Comparison of ENCODE assay signal across 30 cellular contexts in genomic region chr18:11819938-11820337, GRCh38.
"Had no signal": no experiment of that assay in that cellular context is flagged by ENCODE, and none has a peak within 500 bp of the region (broad histone marks: within the 10 kb centered on the region; RNA-seq: fewer than 3 reads in every experiment).

No MANE protein-coding gene starts in this region.

- H3K9me3 ChIP-seq: neutrophil, ovary, psoas muscle, right lobe of liver, sigmoid colon, stomach, thoracic aorta, thyroid gland, upper lobe of left lung, vagina had no signal

- H3K27me3 ChIP-seq: neural progenitor cell, ovary, right lobe of liver, sigmoid colon, stomach, thyroid gland, tibial nerve, upper lobe of left lung, vagina had no signal

- H3K9me3 Mint-ChIP-seq: natural killer cell; stimulated activated effector memory CD8-positive, alpha-beta T cell treated with anti-CD3 and anti-CD28 coated beads, Interleukin-12 subunit alpha, Interleukin-12 subunit beta, amount 100 ng/mL, for 72 hours; stimulated activated naive B cell treated with anti-CD40 and anti-IgM and Interleukin-4, amounts not matched to agents 10 μg/mL and 1 μg/mL and 100 μg/mL, for 72 hours; stimulated activated naive CD8-positive, alpha-beta T cell treated with anti-CD3 and anti-CD28 coated beads, Interleukin-15, Interleukin-2, amounts not matched to agents 100 ng/mL and 50 ng/mL, for 24 hours had no signal

- H3K36me3 Mint-ChIP-seq: natural killer cell; neural progenitor cell; stimulated activated effector memory CD8-positive, alpha-beta T cell treated with anti-CD3 and anti-CD28 coated beads, Interleukin-12 subunit alpha, Interleukin-12 subunit beta, amount 100 ng/mL, for 72 hours; stimulated activated naive B cell treated with anti-CD40 and anti-IgM and Interleukin-4, amounts not matched to agents 10 μg/mL and 1 μg/mL and 100 μg/mL, for 72 hours had no signal

- H3K4me2 ChIP-seq: neural progenitor cell had no signal

- DNase-seq: naive thymus-derived CD4-positive, alpha-beta T cell; natural killer cell; nucleus accumbens; ovary; posterior cingulate gyrus; psoas muscle; right cardiac atrium; right lobe of liver; sigmoid colon; small intestine; stimulated activated CD4-positive, alpha-beta T cell treated with anti-CD3 and anti-CD28 coated beads, Interleukin-15, amount 100 ng/mL, for 24 hours; stimulated activated CD4-positive, alpha-beta T cell treated with anti-CD3 and anti-CD28 coated beads, Interleukin-2, amount 100 ng/mL, for 24 hours; stimulated activated CD4-positive, alpha-beta T cell treated with anti-CD3 and anti-CD28 coated beads, Interleukin-2, amount 100 ng/mL, for 48 hours; stimulated activated CD4-positive, alpha-beta T cell treated with anti-CD3 and anti-CD28 coated beads, Interleukin-4, amount 100 ng/mL, for 24 hours; stimulated activated naive B cell treated with anti-CD40 and anti-IgM and Interleukin-4, amounts not matched to agents 10 μg/mL and 1 μg/mL and 100 μg/mL, for 72 hours; stimulated activated naive CD4-positive, alpha-beta T cell treated with Interleukin-2 at 50 U/mL for 16 hours; stomach; thyroid gland; trophoblast cell; upper lobe of left lung had no signal

- H3K36me3 ChIP-seq: neural progenitor cell, neutrophil, ovary, right lobe of liver, sigmoid colon, stomach, thoracic aorta, thyroid gland, tibial nerve, upper lobe of left lung, vagina had no signal

- H3K4me3 Mint-ChIP-seq: naive thymus-derived CD4-positive, alpha-beta T cell; natural killer cell; nephron; neural progenitor cell; stimulated activated effector memory CD8-positive, alpha-beta T cell treated with anti-CD3 and anti-CD28 coated beads, Interleukin-12 subunit alpha, Interleukin-12 subunit beta, amount 100 ng/mL, for 72 hours; stimulated activated naive B cell treated with anti-CD40 and anti-IgM and Interleukin-4, amounts not matched to agents 10 μg/mL and 1 μg/mL and 100 μg/mL, for 72 hours; stimulated activated naive CD8-positive, alpha-beta T cell treated with anti-CD3 and anti-CD28 coated beads, Interleukin-15, Interleukin-2, amounts not matched to agents 100 ng/mL and 50 ng/mL, for 24 hours had no signal

- H3K27ac Mint-ChIP-seq: naive thymus-derived CD4-positive, alpha-beta T cell; nephron; neural progenitor cell; progenitor cell of endocrine pancreas; stimulated activated effector memory CD8-positive, alpha-beta T cell treated with anti-CD3 and anti-CD28 coated beads, Interleukin-12 subunit alpha, Interleukin-12 subunit beta, amount 100 ng/mL, for 72 hours; stimulated activated naive B cell treated with anti-CD40 and anti-IgM and Interleukin-4, amounts not matched to agents 10 μg/mL and 1 μg/mL and 100 μg/mL, for 72 hours; stimulated activated naive CD8-positive, alpha-beta T cell treated with anti-CD3 and anti-CD28 coated beads, Interleukin-15, Interleukin-2, amounts not matched to agents 100 ng/mL and 50 ng/mL, for 24 hours had no signal

- H3K4me3 ChIP-seq: neural progenitor cell, ovary, psoas muscle, right lobe of liver, sigmoid colon, stomach, thoracic aorta, thyroid gland, tibial nerve, upper lobe of left lung, vagina had no signal

- H3K4me1 ChIP-seq: neural progenitor cell, parathyroid adenoma, psoas muscle, right lobe of liver, sigmoid colon, stomach, thyroid gland, tibial nerve, vagina had no signal

- H3K27me3 Mint-ChIP-seq: progenitor cell of endocrine pancreas; stimulated activated naive CD8-positive, alpha-beta T cell treated with anti-CD3 and anti-CD28 coated beads, Interleukin-15, Interleukin-2, amounts not matched to agents 100 ng/mL and 50 ng/mL, for 24 hours had no signal

- H3K4me1 Mint-ChIP-seq: naive thymus-derived CD4-positive, alpha-beta T cell; natural killer cell; nephron; stimulated activated effector memory CD8-positive, alpha-beta T cell treated with anti-CD3 and anti-CD28 coated beads, Interleukin-12 subunit alpha, Interleukin-12 subunit beta, amount 100 ng/mL, for 72 hours; stimulated activated naive B cell treated with anti-CD40 and anti-IgM and Interleukin-4, amounts not matched to agents 10 μg/mL and 1 μg/mL and 100 μg/mL, for 72 hours had no signal

- H3K27ac ChIP-seq: neural progenitor cell, neutrophil, ovary, parathyroid adenoma, psoas muscle, right lobe of liver, sigmoid colon, stomach, thoracic aorta, thyroid gland, tibial nerve, upper lobe of left lung, vagina had no signal

- H3K9ac ChIP-seq: neural progenitor cell, parathyroid adenoma had no signal

- H3K79me2 ChIP-seq: parathyroid adenoma had no signal
